Comparison of ENCODE assay signal across 20 cellular contexts in genomic region chr20:13930246-13930645, GRCh38.
A peak's percentile ranks its signal among the peaks of the same experiment; 100 is the strongest.
DNase-seq lines count a peak whose midpoint lies in the region; ATAC-seq and TF ChIP-seq lines count a peak whose summit lies in the region.
"Had no signal": no experiment of that assay in that cellular context is flagged by ENCODE, and none has a peak within 500 bp of the region (broad histone marks: within the 10 kb centered on the region; RNA-seq: fewer than 3 reads in every experiment).

No MANE protein-coding gene starts in this region.

- peak; percentile 24 for DNase-seq in AG08395 (ENCODE audit: low spot score)
- DNase-seq in Jurkat, Clone E6-1 (ENCODE audit: low read depth, low spot score): peak; percentile 22
- DNase-seq in epithelial cell of esophagus (ENCODE audit: low read depth): peak; percentile 14
- no peak for DNase-seq in erythroblast (lab: John Stamatoyannopoulos, UW)
- DNase-seq in ascending aorta (ENCODE audit: low spot score in 2 of 2): no peak
- no peak for DNase-seq in NCI-H1105 (lab: John Stamatoyannopoulos, UW)
- no peak for DNase-seq in activated CD8-positive, alpha-beta memory T cell treated with anti-CD3 and anti-CD28 coated beads for 24 hours
- DNase-seq: activated CD4-positive, alpha-beta T cell treated with anti-CD3 and anti-CD28 coated beads for 4 hours; activated naive CD4-positive, alpha-beta T cell; CD8-positive, alpha-beta memory T cell; HCEC 1CT; left ventricle myocardium inferior; NCI-H2081; NCI-H524; nucleus accumbens; right lobe of liver; stimulated activated naive CD8-positive, alpha-beta T cell treated with anti-CD3 and anti-CD28 coated beads, Interleukin-15, amount 100 ng/mL, for 72 hours had no signal

- H3K4me1 ChIP-seq in ascending aorta: no peaks in the 10 kb centered on the region
- H3K4me1 ChIP-seq: gastroesophageal sphincter, left ventricle myocardium inferior, right lobe of liver had no signal

- H3K4me3 ChIP-seq in Jurkat, Clone E6-1 (ENCODE audit: low read length): no peak overlapping the region
- H3K4me3 ChIP-seq in epithelial cell of esophagus (ENCODE audit: low read length) (no peak overlapping the region), ascending aorta (no peak overlapping the region)
- H3K4me3 ChIP-seq: gastroesophageal sphincter, left ventricle myocardium inferior, right lobe of liver had no signal

- intact Hi-C loops in ascending aorta (cut with DNase I): loop anchor here (10.0 kb wide), 1 partner anchor 85 kb away; no protein-coding TSS in a partner anchor

- peak; percentile 52 for ATAC-seq in GM18861 (IDR thresholded peaks at IDR 0.05; ENCODE audit: unreplicated experiment)
- ATAC-seq: gastroesophageal sphincter; right lobe of liver; SK-N-SH treated with all-trans-retinoic acid at 6 μM for 48 hours; stimulated activated naive CD8-positive, alpha-beta T cell treated with anti-CD3 and anti-CD28 coated beads, Interleukin-15, amount 100 ng/mL, for 72 hours had no signal

- H3K36me3 ChIP-seq in ascending aorta: no peaks in the 10 kb centered on the region
- H3K36me3 ChIP-seq: gastroesophageal sphincter, left ventricle myocardium inferior, right lobe of liver had no signal

- H3K27me3 ChIP-seq in ascending aorta: no peaks in the 10 kb centered on the region
- H3K27me3 ChIP-seq: gastroesophageal sphincter, right lobe of liver had no signal

- no peaks in the 10 kb centered on the region for H3K9me3 ChIP-seq in ascending aorta
- H3K9me3 ChIP-seq: gastroesophageal sphincter, left ventricle myocardium inferior, right lobe of liver had no signal

- H3K27ac ChIP-seq in ascending aorta: no peak overlapping the region
- H3K27ac ChIP-seq: gastroesophageal sphincter, left ventricle myocardium inferior, right lobe of liver had no signal

- TF ChIP-seq CTCF in epithelial cell of esophagus (IDR thresholded peaks at IDR 0.05; ENCODE audit: insufficient read depth, low read depth, low read length, missing control alignments) (no peak), ascending aorta (IDR thresholded peaks at IDR 0.05) (no peak)

- no peak for TF ChIP-seq POLR2A in erythroblast (IDR thresholded peaks at IDR 0.05; ENCODE audit: low read length)

Comparison
In these comparisons a context has a peak if more than half of its experiments do, and no peak if none do; other contexts are left out.
1. DNase-seq: peak in AG08395 (single experiment), Jurkat, Clone E6-1 (single experiment) and epithelial cell of esophagus (single experiment); none in erythroblast (0 of 2), ascending aorta (0 of 2), NCI-H1105 (single experiment) and activated CD8-positive, alpha-beta memory T cell treated with anti-CD3 and anti-CD28 coated beads for 24 hours (single experiment).